8 cellular contexts compared by ENCODE assay signal in the genomic region with DNA sequence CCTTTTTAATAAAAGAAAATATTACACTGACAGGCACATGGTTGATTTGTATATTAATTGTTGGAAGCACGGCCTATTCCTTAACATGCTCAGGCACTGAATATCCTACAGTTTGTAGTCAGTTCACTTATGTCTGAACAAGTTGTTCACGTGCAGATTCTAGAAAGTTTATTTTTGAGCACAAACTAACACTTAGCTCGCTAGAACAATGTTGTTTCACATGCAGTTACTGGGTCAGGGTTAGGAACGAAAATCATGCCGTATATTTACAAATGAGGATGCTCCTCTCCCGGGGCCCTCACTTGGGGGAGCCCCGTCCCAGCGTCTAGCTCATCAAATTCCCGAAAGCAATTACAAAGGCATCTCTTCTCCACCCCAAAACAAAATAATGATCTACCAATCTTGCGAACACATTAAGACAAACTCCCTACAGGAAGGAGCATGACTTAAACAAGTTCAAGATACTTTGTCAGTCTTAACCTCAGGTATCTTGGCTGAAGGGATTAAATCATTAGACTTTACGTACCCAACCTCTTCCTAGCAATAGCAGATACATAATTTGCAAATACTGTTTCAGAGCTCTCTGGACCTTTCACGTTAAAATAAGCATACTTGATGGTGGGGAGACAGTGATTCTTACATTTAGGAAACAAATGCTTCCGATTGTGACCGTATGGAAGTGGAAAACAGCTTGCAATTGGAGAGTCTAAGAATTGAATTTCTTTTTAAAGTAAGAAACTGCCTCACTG. TPM values are rescaled to one million over a fixed set of nuclear protein-coding genes. Genes with fewer than 3 reads are reported as not detected.
A peak's percentile ranks its signal among the peaks of the same experiment; 100 is the strongest.
DNase-seq lines count a peak whose midpoint lies in the region; ATAC-seq, FAIRE-seq and TF ChIP-seq lines count a peak whose summit lies in the region.

No MANE protein-coding gene starts in this region.

- no peaks in the 10 kb centered on the region for H3K36me3 ChIP-seq in CD8-positive, alpha-beta T cell (ENCODE audit: insufficient read depth, low read length)
- no peaks in the 10 kb centered on the region for H3K36me3 ChIP-seq in esophagus squamous epithelium

- no peak for TF ChIP-seq POLR2A in esophagus squamous epithelium (IDR thresholded peaks at IDR 0.05)

- ATAC-seq in CD8-positive, alpha-beta T cell: no peak
- ATAC-seq in HG02642 (IDR thresholded peaks at IDR 0.05; ENCODE audit: poor library complexity, unreplicated experiment): no peak
- ATAC-seq in GM19023 (IDR thresholded peaks at IDR 0.05; ENCODE audit: unreplicated experiment): no peak

- H3K27me3 Mint-ChIP-seq in CD8-positive, alpha-beta T cell (ENCODE audit: low read depth): peaks cover 53% of the 10 kb centered on the region
- H3K27me3 Mint-ChIP-seq in neural crest cell (ENCODE audit: low read depth): peaks cover 88% of the 10 kb centered on the region

- peaks cover 14% of the 10 kb centered on the region for H3K27me3 ChIP-seq in CD8-positive, alpha-beta T cell (ENCODE audit: insufficient read depth, low read length)
- peaks cover 0 to 27% (median 0%) of the 10 kb centered on the region in 4 donors for H3K27me3 ChIP-seq in esophagus squamous epithelium

- intact Hi-C loops in CD8-positive, alpha-beta T cell (cut with DNase I, micrococcal nuclease): loop anchor here in 1 of 2 experiments (2.0 kb wide), 1 partner anchor 22 kb away; no protein-coding TSS in a partner anchor
- intact Hi-C loops in esophagus squamous epithelium (cut with DNase I): loop anchor here (10.0 kb wide), 1 partner anchor 174 kb away; no protein-coding TSS in a partner anchor

- no peak for TF ChIP-seq CTCF in CD8-positive, alpha-beta T cell (IDR thresholded peaks at IDR 0.05)
- no peak for TF ChIP-seq CTCF in RWPE1 (conservative IDR thresholded peaks at IDR 0.05; ENCODE audit: low read depth)
- TF ChIP-seq CTCF in esophagus squamous epithelium (IDR thresholded peaks at IDR 0.05): no peak
- no peak for TF ChIP-seq CTCF in neural crest cell (conservative IDR thresholded peaks at IDR 0.05)

- H3K4me1 ChIP-seq in CD8-positive, alpha-beta T cell (ENCODE audit: insufficient read depth, low read length): peaks cover 12% of the 10 kb centered on the region
- peaks cover 0 to 29% (median 3%) of the 10 kb centered on the region in 3 donors for H3K4me1 ChIP-seq in esophagus squamous epithelium

- peaks cover 11% of the 10 kb centered on the region for H3K4me1 Mint-ChIP-seq in CD8-positive, alpha-beta T cell (ENCODE audit: low read depth)
- H3K4me1 Mint-ChIP-seq in neural crest cell: peaks cover 4% of the 10 kb centered on the region

- no peak for DNase-seq in CD8-positive, alpha-beta T cell
- DNase-seq in RWPE1 (ENCODE audit: low spot score) (peak; percentile 7), esophagus squamous epithelium (lab: John Stamatoyannopoulos, UW) (no peak), neural crest cell (ENCODE audit: low read depth, low spot score) (no peak), GM19239 (ENCODE audit: insufficient read length, low spot score) (no peak), NCI-H1105 (lab: John Stamatoyannopoulos, UW) (no peak)

- no peaks in the 10 kb centered on the region for H3K9me3 Mint-ChIP-seq in CD8-positive, alpha-beta T cell
- H3K9me3 Mint-ChIP-seq in neural crest cell: no peaks in the 10 kb centered on the region

- no peak overlapping the region for H3K4me3 ChIP-seq in CD8-positive, alpha-beta T cell (ENCODE audit: low read depth, low read length)
- H3K4me3 ChIP-seq in esophagus squamous epithelium: peak overlapping the region; percentile 56 to 91 (median 73)

- CTCF ChIA-PET in CD8-positive, alpha-beta T cell (lab: Charles Lee): interaction anchor here (1.4 to 1.7 kb wide), 3 partner anchors 14 to 20 kb away, joined by 3 to 4 read pairs (median 3); no protein-coding TSS in a partner anchor
- CTCF ChIA-PET in RWPE1 (lab: Yijun Ruan, JAX): interaction anchor here (0.5 to 0.7 kb wide), 4 partner anchors 30 to 373 kb away, joined by 3 to 8 read pairs (median 5); a partner anchor contains a TSS

- no peaks in the 10 kb centered on the region for H3K9me3 ChIP-seq in CD8-positive, alpha-beta T cell (ENCODE audit: low read length)
- H3K9me3 ChIP-seq in esophagus squamous epithelium: no peaks in the 10 kb centered on the region

- POLR2A ChIA-PET in CD8-positive, alpha-beta T cell (lab: Charles Lee): no interaction called here
- POLR2A ChIA-PET in RWPE1 (lab: Yijun Ruan, JAX; ENCODE audit: low non-redundant PET): no interaction called here

- no peak overlapping the region for H3K27ac Mint-ChIP-seq in CD8-positive, alpha-beta T cell
- H3K27ac Mint-ChIP-seq in neural crest cell (ENCODE audit: unreplicated experiment): no peak overlapping the region

- no peaks in the 10 kb centered on the region for H3K36me3 Mint-ChIP-seq in CD8-positive, alpha-beta T cell
- no peaks in the 10 kb centered on the region for H3K36me3 Mint-ChIP-seq in neural crest cell (ENCODE audit: low read depth)

- no peak overlapping the region for H3K27ac ChIP-seq in CD8-positive, alpha-beta T cell (ENCODE audit: low read depth, low read length)
- no peak overlapping the region for H3K27ac ChIP-seq in RWPE1
- H3K27ac ChIP-seq in esophagus squamous epithelium: peak overlapping the region in 1 of 4 donors; percentile 79

- FAIRE-seq in GM19239 (lab: Jason Lieb, UNC): no peak

- H3K4me3 Mint-ChIP-seq in CD8-positive, alpha-beta T cell: peak overlapping the region; percentile 71
- peak overlapping the region; percentile 75 for H3K4me3 Mint-ChIP-seq in neural crest cell

- WGBS in esophagus squamous epithelium, 2 donors: 33 to 50% methylated on average over 13 to 14 of the region's 14 CpGs

RNA-seq across cellular contexts. Expression of a gene that starts 1.5 kb away (rescaled TPM):
- total RNA-seq in CD8-positive, alpha-beta T cell: under 1 TPM; 0.19 to 0.24 TPM
- total RNA-seq in esophagus squamous epithelium (10 to 100 TPM; 18.3 to 33.0 (median 28.2) TPM), neural crest cell (1.3 and 1.4 TPM in 2 replicates)
